In the genomic region with DNA sequence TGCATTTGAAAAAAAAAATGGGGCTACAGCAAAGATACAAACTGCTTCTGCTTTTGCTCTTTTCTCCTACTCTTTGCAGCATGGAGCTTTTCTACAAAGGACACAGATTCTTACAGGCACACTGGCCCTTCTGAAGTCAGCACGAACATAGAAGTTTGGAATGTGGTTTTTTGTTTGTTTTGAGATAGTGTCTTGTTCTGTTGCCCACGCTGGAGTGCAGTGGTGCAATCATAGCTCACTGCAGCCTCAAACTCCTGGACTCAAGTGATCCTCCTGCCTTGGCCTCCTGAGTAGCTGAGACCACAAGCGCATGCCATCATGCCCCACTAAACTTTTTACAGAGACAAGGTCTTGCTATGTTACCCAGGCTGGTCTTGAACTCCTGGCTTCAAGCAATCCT, we compare ENCODE assay signal across 8 cellular contexts. TPM values are rescaled to one million over a fixed set of nuclear protein-coding genes. Genes with fewer than 3 reads are reported as not detected.
DNase-seq lines count a peak whose midpoint lies in the region; TF ChIP-seq lines count a peak whose summit lies in the region.
"Not testable (repeated sequence)": the region's sequence is repeated elsewhere in the genome, so short reads cannot be mapped to it uniquely, and the experiment has no call there.
"Had no signal": no experiment of that assay in that cellular context is flagged by ENCODE, and none has a peak within 500 bp of the region (broad histone marks: within the 10 kb centered on the region; RNA-seq: fewer than 3 reads in every experiment).

No MANE protein-coding gene starts in this region.

- not testable (repeated sequence) for H2BK120ac ChIP-seq in neuronal stem cell (ENCODE audit: low read depth, low read length)

- H2BK5ac ChIP-seq in neuronal stem cell (ENCODE audit: low read length): not testable (repeated sequence)

- not testable (repeated sequence) for H2BK12ac ChIP-seq in neuronal stem cell (ENCODE audit: low read length)

- H3K23ac ChIP-seq in neuronal stem cell (ENCODE audit: low read depth, low read length, poor library complexity): not testable (repeated sequence)

- POLR2A ChIA-PET in HEK293 (lab: Yijun Ruan, JAX): interaction anchor here (0.9 kb wide), 1 partner anchor 83 kb away, joined by 4 read pairs; the partner anchor contains the start of gene MTOR

- H3K4me3 ChIP-seq in HEK293 (ENCODE audit: low read depth, low read length); adipocyte (ENCODE audit: low read length); neuronal stem cell (ENCODE audit: low read length in 2 of 2): not testable (repeated sequence)

- peak overlapping the region; percentile 36 for H3K9ac ChIP-seq in adipocyte (ENCODE audit: low read length)
- H3K9ac ChIP-seq in neuronal stem cell (ENCODE audit: low read depth, low read length, poor library complexity): not testable (repeated sequence)

- H2AFZ ChIP-seq in neuronal stem cell (ENCODE audit: low read length): not testable (repeated sequence)

- H3K27me3 ChIP-seq in adipocyte (replicated peaks; ENCODE audit: control insufficient read depth, insufficient read depth, low read length); neuronal stem cell (ENCODE audit: control insufficient read depth in 3 of 3, insufficient read depth in 3 of 3, low read depth in 1 of 3, low read length in 3 of 3): not testable (repeated sequence)

- not testable (repeated sequence) for TF ChIP-seq CTCF in HEK293 (tag by site-specific recombination; IDR thresholded peaks at IDR 0.05)

- DNase-seq in RPMI7951 (ENCODE audit: low read depth): peak; percentile 29
- DNase-seq in adipocyte (ENCODE audit: low read depth): peak; percentile 68
- DNase-seq in caudate nucleus (lab: John Stamatoyannopoulos, UW); neuronal stem cell (ENCODE audit: low spot score): not testable (repeated sequence)
- DNase-seq in fibroblast of peridontal ligament (ENCODE audit: extremely low read depth): peak; percentile 67
- peak; percentile 34 for DNase-seq in kidney tubule cell (ENCODE audit: low spot score)

- H4K8ac ChIP-seq in neuronal stem cell (ENCODE audit: low read depth, low read length): not testable (repeated sequence)

- not testable (repeated sequence) for H2AK5ac ChIP-seq in neuronal stem cell (ENCODE audit: low read depth, low read length)

- CTCF ChIA-PET in HEK293 (lab: Yijun Ruan, JAX): interaction anchor here (0.7 to 4.1 kb wide), 3 partner anchors 17 to 142 kb away, joined by 3 to 19 read pairs (median 3); no protein-coding TSS in a partner anchor

- not testable (repeated sequence) for H3K79me1 ChIP-seq in neuronal stem cell (ENCODE audit: low read depth, low read length)

- H3K4ac ChIP-seq in neuronal stem cell (ENCODE audit: low read length): not testable (repeated sequence)

- H3K36me3 ChIP-seq in HEK293 (ENCODE audit: control insufficient read depth in 2 of 2, insufficient read depth in 1 of 2, low read length in 2 of 2) (peaks cover under 1 to 59% of the 10 kb centered on the region in 2 experiments; a peak in 2 of 3 replicates), adipocyte (ENCODE audit: control insufficient read depth, insufficient read depth, low read length, severe bottlenecking) (peaks cover 12% of the 10 kb centered on the region), neuronal stem cell (replicated peaks in 1 of 2; ENCODE audit: control insufficient read depth in 2 of 2, insufficient read depth in 2 of 2, low read length in 2 of 2) (peaks cover 6 to 72% of the 10 kb centered on the region in 2 donors)

- H2BK15ac ChIP-seq in neuronal stem cell (ENCODE audit: low read length): not testable (repeated sequence)

- no CpG with 5 or more reads among the region's 3 CpGs for WGBS in neuronal stem cell (ENCODE audit: extremely low coverage in 2 of 2, insufficient read length in 2 of 2, insufficient replicate concordance in 1 of 2), 2 donors

- H3K4me1 ChIP-seq in HEK293 (ENCODE audit: control insufficient read depth, insufficient read depth, low read length) (peaks cover 11% of the 10 kb centered on the region), adipocyte (ENCODE audit: control insufficient read depth, insufficient read depth, low read length) (peaks cover 47% of the 10 kb centered on the region), neuronal stem cell (ENCODE audit: control insufficient read depth in 2 of 2, insufficient read depth in 1 of 2, low read depth in 1 of 2, low read length in 2 of 2) (peaks cover 0 to 32% of the 10 kb centered on the region in 2 donors)

- H3K14ac ChIP-seq in neuronal stem cell (ENCODE audit: low read length): not testable (repeated sequence)

- H3K4me2 ChIP-seq in neuronal stem cell (ENCODE audit: insufficient read depth, low read length, poor library complexity, severe bottlenecking): not testable (repeated sequence)

- not testable (repeated sequence) for H3K9me3 ChIP-seq in HEK293 (ENCODE audit: control insufficient read depth, insufficient read depth, low read depth, low read length); adipocyte (ENCODE audit: control insufficient read depth, low read length); neuronal stem cell (replicated peaks in 1 of 2; ENCODE audit: control insufficient read depth in 2 of 2, insufficient read depth in 1 of 2, low read depth in 1 of 2, low read length in 2 of 2)

- not testable (repeated sequence) for H4K91ac ChIP-seq in neuronal stem cell (ENCODE audit: low read depth, low read length, poor library complexity)

- H3K27ac ChIP-seq in HEK293 (ENCODE audit: extremely low read depth, low read depth, low read length): not testable (repeated sequence)
- H3K27ac ChIP-seq in caudate nucleus (ENCODE audit: low read depth, low read length) (peak overlapping the region; percentile 89), neuronal stem cell (replicated peaks; ENCODE audit: low read length) (peak overlapping the region; percentile 88)

- not testable (repeated sequence) for H3K18ac ChIP-seq in neuronal stem cell (ENCODE audit: low read length)

TF ChIP-seq in HEK293, 187 proteins besides CTCF, POLR2A, EP300 and RAD21:
- TF ChIP-seq ZNF121 (tag by site-specific recombination; IDR thresholded peaks at IDR 0.05): 0 out of 2 replicates have a peak, but pooled peaks have one; percentile 32
- TF ChIP-seq ZNF24 (tag by site-specific recombination; IDR thresholded peaks at IDR 0.05): 0 out of 2 replicates have a peak, but pooled peaks have one; percentile 62
- TF ChIP-seq ZNF580 (tag by site-specific recombination; IDR thresholded peaks at IDR 0.05): peak; percentile 90
- 0 out of 2 replicates have a peak, but pooled peaks have one; percentile 24 for TF ChIP-seq ZNF2 (tag by site-specific recombination; IDR thresholded peaks at IDR 0.05)
- TF ChIP-seq ZFP3 (tag by site-specific recombination; IDR thresholded peaks at IDR 0.05; ENCODE audit: low read depth): peak; percentile 74
- peak; percentile 79; the same call in 1 of the 2 replicates for TF ChIP-seq ZSCAN5A (tag by site-specific recombination; IDR thresholded peaks at IDR 0.05)
- peak; percentile 46; the same call in 1 of the 2 replicates for TF ChIP-seq ZXDB (tag by site-specific recombination; IDR thresholded peaks at IDR 0.05)
- peak; percentile 11; the same call in 1 of the 2 replicates for TF ChIP-seq OSR2 (tag by site-specific recombination; IDR thresholded peaks at IDR 0.05)
- peak; percentile 45; the same call in 1 of the 2 replicates for TF ChIP-seq ZFHX2 (tag by site-specific recombination; conservative IDR thresholded peaks at IDR 0.05)

RNA-seq across cellular contexts. Expression of gene ANGPTL7, which starts 9.4 kb away (rescaled TPM):
- total RNA-seq in RPMI7951 (2014; rRNA removed; shearing (Covaris generic)): not detected in 2 replicates
- polyA plus RNA-seq in neuronal stem cell (2013, experiment 1 of 2): 0.24 TPM
- 0.11 TPM for polyA plus RNA-seq in neuronal stem cell (2013, experiment 2 of 2)
- total RNA-seq: H1 had no signal
- polyA plus RNA-seq: H1 had no signal
